ENCODE assay signal across 8 cellular contexts in the genomic region with DNA sequence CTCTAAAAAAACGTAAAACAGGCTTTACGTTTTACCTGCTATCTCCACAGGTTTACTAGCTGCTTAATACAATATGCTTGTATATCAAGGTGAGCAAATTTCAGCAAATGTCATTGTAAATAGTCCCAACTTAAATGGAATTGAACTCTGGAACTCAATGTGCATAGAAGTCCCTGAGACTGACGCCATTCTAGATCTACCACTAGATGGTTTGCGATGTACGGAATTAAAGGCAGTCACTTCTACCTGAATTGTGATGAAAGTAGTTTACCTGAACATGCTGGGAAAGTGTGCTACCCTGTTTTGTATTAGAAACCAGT. TPM values are rescaled to one million over a fixed set of nuclear protein-coding genes. Genes with fewer than 3 reads are reported as not detected.
DNase-seq lines count a peak whose midpoint lies in the region; ATAC-seq lines count a peak whose summit lies in the region.

No MANE protein-coding gene starts in this region.

- H3K23ac ChIP-seq in neuronal stem cell (ENCODE audit: low read depth, low read length, poor library complexity) = no peak overlapping the region

- H3K9me3 ChIP-seq in SJCRH30 (replicated peaks) = no peaks in the 10 kb centered on the region
- H3K9me3 ChIP-seq in neuronal stem cell (replicated peaks in 1 of 2; ENCODE audit: control insufficient read depth in 2 of 2, insufficient read depth in 1 of 2, low read depth in 1 of 2, low read length in 2 of 2) = no peaks in the 10 kb centered on the region

- no peaks in the 10 kb centered on the region for H3K9me3 Mint-ChIP-seq in activated CD4-positive, alpha-beta T cell treated with anti-CD3 and anti-CD28 coated beads for 36 hours (ENCODE audit: low read depth)

- no peak overlapping the region for H3K14ac ChIP-seq in neuronal stem cell (ENCODE audit: low read length)

- H3K4me1 Mint-ChIP-seq in activated CD4-positive, alpha-beta T cell treated with anti-CD3 and anti-CD28 coated beads for 36 hours = peaks cover 40% of the 10 kb centered on the region

- ATAC-seq in activated CD4-positive, alpha-beta T cell treated with anti-CD3 and anti-CD28 coated beads for 36 hours = no peak
- no peak for ATAC-seq in HG03108 (IDR thresholded peaks at IDR 0.05; ENCODE audit: unreplicated experiment)
- no peak for ATAC-seq in HG02885 (IDR thresholded peaks at IDR 0.05; ENCODE audit: poor library complexity, unreplicated experiment)

- DNase-seq in activated CD4-positive, alpha-beta T cell treated with anti-CD3 and anti-CD28 coated beads for 36 hours = no peak
- no peak for DNase-seq in activated CD4-positive, alpha-beta T cell treated with anti-CD3 and anti-CD28 coated beads, Interleukin-2, amount 50 U/mL, for 4 hours
- no peak for DNase-seq in SJCRH30
- no peak for DNase-seq in epithelial cell of prostate (ENCODE audit: low read depth, low spot score)
- no peak for DNase-seq in neuronal stem cell (ENCODE audit: low spot score)
- no peak for DNase-seq in stimulated activated CD4-positive, alpha-beta T cell treated with anti-CD3 and anti-CD28 coated beads, Interleukin-4, amount 100 ng/mL, for 1 hour

- H3K27ac Mint-ChIP-seq in activated CD4-positive, alpha-beta T cell treated with anti-CD3 and anti-CD28 coated beads for 36 hours = peak overlapping the region; percentile 91

- H3K27me3 Mint-ChIP-seq in activated CD4-positive, alpha-beta T cell treated with anti-CD3 and anti-CD28 coated beads for 36 hours = peaks cover 2% of the 10 kb centered on the region

- H3K4me3 Mint-ChIP-seq in activated CD4-positive, alpha-beta T cell treated with anti-CD3 and anti-CD28 coated beads for 36 hours = peak overlapping the region; percentile 89

- no peaks in the 10 kb centered on the region for H3K36me3 ChIP-seq in SJCRH30
- H3K36me3 ChIP-seq in neuronal stem cell (replicated peaks in 1 of 2; ENCODE audit: control insufficient read depth in 2 of 2, insufficient read depth in 2 of 2, low read length in 2 of 2) = peaks cover 0 to 3% of the 10 kb centered on the region in 2 donors

- H2AFZ ChIP-seq in neuronal stem cell (ENCODE audit: low read length) = peak overlapping the region; percentile 97

- POLR2A ChIA-PET in activated CD4-positive, alpha-beta T cell treated with anti-CD3 and anti-CD28 coated beads for 36 hours (lab: Charles Lee) = no interaction called here

- CTCF ChIA-PET in activated CD4-positive, alpha-beta T cell treated with anti-CD3 and anti-CD28 coated beads for 36 hours (lab: Charles Lee) = no interaction called here

- H3K4me1 ChIP-seq in SJCRH30 = peaks cover 7% of the 10 kb centered on the region
- H3K4me1 ChIP-seq in neuronal stem cell (ENCODE audit: control insufficient read depth in 2 of 2, insufficient read depth in 1 of 2, low read depth in 1 of 2, low read length in 2 of 2) = peaks cover 0 to 3% of the 10 kb centered on the region in 2 donors

- H2BK120ac ChIP-seq in neuronal stem cell (ENCODE audit: low read depth, low read length) = no peak overlapping the region

- no peaks in the 10 kb centered on the region for H3K27me3 ChIP-seq in SJCRH30
- no peaks in the 10 kb centered on the region for H3K27me3 ChIP-seq in neuronal stem cell (ENCODE audit: control insufficient read depth in 3 of 3, insufficient read depth in 3 of 3, low read depth in 1 of 3, low read length in 3 of 3)

- no peak overlapping the region for H3K18ac ChIP-seq in neuronal stem cell (ENCODE audit: low read length)

- H3K4me3 ChIP-seq in SJCRH30 (peak overlapping the region; percentile 78), neuronal stem cell (ENCODE audit: low read length in 2 of 2) (peak overlapping the region; percentile 94 to 95)

- no peak overlapping the region for H4K91ac ChIP-seq in neuronal stem cell (ENCODE audit: low read depth, low read length, poor library complexity)

- no CpG with 5 or more reads among the region's 5 CpGs for WGBS in neuronal stem cell (ENCODE audit: extremely low coverage in 2 of 2, insufficient read length in 2 of 2, insufficient replicate concordance in 1 of 2), 2 donors

- H3K4ac ChIP-seq in neuronal stem cell (ENCODE audit: low read length) = no peak overlapping the region

- H2BK12ac ChIP-seq in neuronal stem cell (ENCODE audit: low read length) = no peak overlapping the region

- H4K8ac ChIP-seq in neuronal stem cell (ENCODE audit: low read depth, low read length) = no peak overlapping the region

- H3K4me2 ChIP-seq in neuronal stem cell (ENCODE audit: insufficient read depth, low read length, poor library complexity, severe bottlenecking) = peak overlapping the region; percentile 78

- H2BK15ac ChIP-seq in neuronal stem cell (ENCODE audit: low read length) = no peak overlapping the region

- H2BK5ac ChIP-seq in neuronal stem cell (ENCODE audit: low read length) = no peak overlapping the region

- peaks cover 8% of the 10 kb centered on the region for H3K36me3 Mint-ChIP-seq in activated CD4-positive, alpha-beta T cell treated with anti-CD3 and anti-CD28 coated beads for 36 hours (ENCODE audit: low read depth)

- no peak overlapping the region for H3K9ac ChIP-seq in neuronal stem cell (ENCODE audit: low read depth, low read length, poor library complexity)

- intact Hi-C loops in activated CD4-positive, alpha-beta T cell treated with anti-CD3 and anti-CD28 coated beads for 36 hours (cut with DNase I, micrococcal nuclease) = loop anchor here in 1 of 2 experiments (5.0 to 10.0 kb wide), 4 partner anchors 639 to 1766 kb away; a partner anchor contains a TSS

- H3K27ac ChIP-seq in SJCRH30 (no peak overlapping the region; the same call in 1 of the 2 replicates), epithelial cell of prostate (peak overlapping the region; percentile 80), neuronal stem cell (replicated peaks; ENCODE audit: low read length) (no peak overlapping the region)

- H3K79me1 ChIP-seq in neuronal stem cell (ENCODE audit: low read depth, low read length) = no peaks in the 10 kb centered on the region

- H2AK5ac ChIP-seq in neuronal stem cell (ENCODE audit: low read depth, low read length) = no peak overlapping the region

RNA-seq across cellular contexts. Expression of a gene that starts 0.8 kb away (rescaled TPM):
- total RNA-seq in activated CD4-positive, alpha-beta T cell treated with anti-CD3 and anti-CD28 coated beads for 36 hours = 10 to 100 TPM; 23.9 to 25.5 TPM
- total RNA-seq in SJCRH30 (2014; rRNA removed; shearing (Covaris generic)) = 29.9 and 37.1 TPM in 2 replicates
- 13.0 TPM for polyA plus RNA-seq in neuronal stem cell (2013, experiment 1 of 2)
- 13.2 TPM for polyA plus RNA-seq in neuronal stem cell (2013, experiment 2 of 2)
